ENCODE assay signal across 8 cellular contexts in the genomic region with DNA sequence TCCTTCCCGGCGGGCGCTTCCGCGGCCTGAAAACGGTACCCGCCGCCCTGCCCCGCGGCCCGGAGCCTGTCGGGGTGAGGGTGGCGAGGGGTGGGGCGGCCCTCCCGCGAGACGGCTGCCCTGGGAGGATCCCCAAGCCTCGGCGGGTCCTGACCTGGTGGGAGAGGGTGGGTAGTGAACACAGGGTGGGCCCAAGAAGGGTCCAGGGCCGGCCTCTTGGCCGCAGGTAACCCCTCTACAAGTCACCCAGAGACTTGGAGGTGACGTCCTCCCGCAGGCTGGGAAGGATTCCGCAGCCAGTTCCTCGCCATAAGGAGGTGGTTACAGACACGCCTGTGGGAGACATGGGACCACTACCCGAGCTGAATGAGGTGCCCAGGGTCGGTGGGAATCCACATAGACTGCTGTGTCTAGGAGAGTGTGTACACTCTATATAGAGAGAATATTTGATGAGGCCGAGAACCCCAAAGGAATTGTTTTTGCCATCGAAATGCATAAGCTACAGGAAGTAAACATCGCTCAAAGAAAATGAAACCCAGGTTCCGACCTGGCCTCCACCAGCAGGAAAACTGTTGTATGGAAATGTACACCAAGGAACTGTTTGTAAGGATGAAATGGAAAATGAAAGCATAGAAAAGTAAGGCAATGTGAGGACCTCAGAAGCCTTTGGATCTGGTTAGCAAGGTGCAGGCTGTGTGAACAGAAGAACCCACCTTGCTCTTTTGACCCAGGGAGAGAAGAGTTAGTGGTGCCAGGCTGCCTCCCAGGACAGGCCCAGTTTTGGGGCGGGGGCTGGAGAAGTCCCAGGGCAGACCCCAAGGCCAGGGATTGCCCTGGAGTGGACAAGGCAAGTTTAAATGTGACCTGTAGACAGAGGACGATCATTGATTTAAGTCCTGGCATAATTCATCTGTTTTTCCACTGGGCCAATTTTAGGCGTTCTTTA. TPM values are rescaled to one million over a fixed set of nuclear protein-coding genes. Genes with fewer than 3 reads are reported as not detected.
DNase-seq lines count a peak whose midpoint lies in the region; ATAC-seq and TF ChIP-seq lines count a peak whose summit lies in the region.

No MANE protein-coding gene starts in this region.

- ATAC-seq in GM21528 (IDR thresholded peaks at IDR 0.05; ENCODE audit: low FRiP score, unreplicated experiment) (peak; percentile 40), natural killer cell (peak; percentile 14 to 31 (median 19))

- H3K36me3 ChIP-seq in HUES6 (ENCODE audit: control insufficient read depth, insufficient read depth, low read length) = no peaks in the 10 kb centered on the region
- H3K36me3 ChIP-seq in vagina = no peaks in the 10 kb centered on the region

- in situ Hi-C loops in G401 (cut with HindIII; ENCODE audit: low sequenced_read_pairs) = no loop called here

- peak overlapping the region; percentile 89 to 92 for H3K27ac Mint-ChIP-seq in natural killer cell

- H3K9me3 Mint-ChIP-seq in natural killer cell = no peaks in the 10 kb centered on the region

- peak overlapping the region; percentile 61 for H3K9ac ChIP-seq in HUES6 (ENCODE audit: low read length)

- intact Hi-C loops in natural killer cell (cut with micrococcal nuclease) = loop anchor here (2.0 to 10.0 kb wide), 2 partner anchors 16 to 906 kb away; a partner anchor contains a TSS
- intact Hi-C loops in vagina (cut with DNase I) = no loop called here

- no peak overlapping the region for H3K27ac ChIP-seq in HUES6 (ENCODE audit: low read depth, low read length)
- peak overlapping the region; percentile 99 for H3K27ac ChIP-seq in vagina

- TF ChIP-seq CTCF in natural killer cell (IDR thresholded peaks at IDR 0.05) (no peak), vagina (IDR thresholded peaks at IDR 0.05) (no peak)

- H3K27me3 Mint-ChIP-seq in natural killer cell (ENCODE audit: low read depth in 2 of 2) = no peaks in the 10 kb centered on the region

- DNase-seq in G401 (ENCODE audit: low spot score) = peak; percentile 72
- DNase-seq in activated CD8-positive, alpha-beta memory T cell treated with anti-CD3 and anti-CD28 coated beads for 24 hours = peak; percentile 72
- peak; percentile 19 for DNase-seq in fibroblast of gingiva (ENCODE audit: low read depth)
- DNase-seq in natural killer cell = no peak
- DNase-seq in vagina (ENCODE audit: extremely low spot score in 2 of 2) = no peak
- no peak for DNase-seq in NCI-H2196 (lab: John Stamatoyannopoulos, UW; ENCODE audit: unreplicated experiment)

- H3K27me3 ChIP-seq in HUES6 (ENCODE audit: control insufficient read depth, insufficient read depth, low read length) = peaks cover 6% of the 10 kb centered on the region
- no peaks in the 10 kb centered on the region for H3K27me3 ChIP-seq in vagina

- H3K4me1 ChIP-seq in HUES6 (ENCODE audit: control insufficient read depth, insufficient read depth, low read length) = peaks cover 7% of the 10 kb centered on the region
- peaks cover 23% of the 10 kb centered on the region for H3K4me1 ChIP-seq in vagina

- peak overlapping the region; percentile 89 for H3K4me3 Mint-ChIP-seq in natural killer cell

- peaks cover 49 to 55% of the 10 kb centered on the region in 2 donors for H3K4me1 Mint-ChIP-seq in natural killer cell

- H3K4me3 ChIP-seq in HUES6 (ENCODE audit: low read depth, low read length) (peak overlapping the region; percentile 100), vagina (peak overlapping the region; percentile 94 to 100)

- no peak for TF ChIP-seq POLR2A in vagina (IDR thresholded peaks at IDR 0.05)

- no peaks in the 10 kb centered on the region for H3K9me3 ChIP-seq in HUES6 (ENCODE audit: control insufficient read depth, insufficient read depth, low read depth, low read length)
- H3K9me3 ChIP-seq in vagina = no peaks in the 10 kb centered on the region

- no peaks in the 10 kb centered on the region for H3K36me3 Mint-ChIP-seq in natural killer cell

RNA-seq across cellular contexts. Expression of a gene that starts 0.7 kb away (rescaled TPM):
- total RNA-seq in G401 (2014; rRNA removed; shearing (Covaris generic)) = 20.7 and 27.3 TPM in 2 replicates
- total RNA-seq in natural killer cell (100 to 1,000 TPM; 140 to 177 (median 161) TPM), vagina (44.7 TPM)

Comparison
In these comparisons a context has a peak if more than half of its experiments do, and no peak if none do; other contexts are left out.
1. DNase-seq: peak in G401 (single experiment), activated CD8-positive, alpha-beta memory T cell treated with anti-CD3 and anti-CD28 coated beads for 24 hours (single experiment) and fibroblast of gingiva (single experiment); none in natural killer cell (single experiment), vagina (0 of 2) and NCI-H2196 (single experiment).